Comparison of ENCODE assay signal across 13 cellular contexts in genomic region chrX:134886201-134886600, GRCh38. TPM values are rescaled to one million over a fixed set of nuclear protein-coding genes. Genes with fewer than 3 reads are reported as not detected.
DNase-seq lines count a peak whose midpoint lies in the region; ATAC-seq and TF ChIP-seq lines count a peak whose summit lies in the region.
"Had no signal": no experiment of that assay in that cellular context is flagged by ENCODE, and none has a peak within 500 bp of the region (broad histone marks: within the 10 kb centered on the region; RNA-seq: fewer than 3 reads in every experiment).

No MANE protein-coding gene starts in this region.

- no peaks in the 10 kb centered on the region for H4K20me1 ChIP-seq in PC-3 (ENCODE audit: low read length)

- no peak for TF ChIP-seq CTCF in PC-3 (conservative IDR thresholded peaks at IDR 0.05; ENCODE audit: low read depth, low read length)

- H3K36me3 ChIP-seq in PC-3 (ENCODE audit: low read depth, low read length): no peaks in the 10 kb centered on the region

- H3K9ac ChIP-seq in PC-3 (ENCODE audit: low read length): peak overlapping the region; percentile 75

- no peak for DNase-seq in activated CD8-positive, alpha-beta memory T cell treated with anti-CD3 and anti-CD28 coated beads, Interleukin-2, amount 10 ng/mL, durations not matched to agents 7 days and 5 days
- no peak for DNase-seq in activated CD8-positive, alpha-beta memory T cell treated with anti-CD3 and anti-CD28 coated beads, Interleukin-2, amount 50 U/mL, for 48 hours
- DNase-seq in PC-3 (peak; percentile 89), dermis blood vessel endothelial cell (peak; percentile 1)
- no peak for DNase-seq in stimulated activated effector memory CD8-positive, alpha-beta T cell treated with anti-CD3 and anti-CD28 coated beads, Interleukin-12 subunit alpha, Interleukin-12 subunit beta, amount 100 ng/mL, for 72 hours (ENCODE audit: low spot score in 2 of 2)
- no peak for DNase-seq in stimulated activated CD4-positive, alpha-beta T cell treated with anti-CD3 and anti-CD28 coated beads, Interleukin-4, amount 100 ng/mL, for 4 hours
- DNase-seq: activated CD4-positive, CD25-positive, alpha-beta regulatory T cell treated with anti-CD3 and anti-CD28 coated beads, Interleukin-2, amount 50 U/mL, for 72 hours; body of pancreas; H7; NCI-H2029; nucleus accumbens had no signal

- H3K36me3 Mint-ChIP-seq in activated CD8-positive, alpha-beta memory T cell treated with anti-CD3 and anti-CD28 coated beads, Interleukin-2, amount 10 ng/mL, durations not matched to agents 7 days and 5 days: peaks cover 2% of the 10 kb centered on the region
- H3K36me3 Mint-ChIP-seq in stimulated activated effector memory CD8-positive, alpha-beta T cell treated with anti-CD3 and anti-CD28 coated beads, Interleukin-12 subunit alpha, Interleukin-12 subunit beta, amount 100 ng/mL, for 72 hours: peaks cover 6% of the 10 kb centered on the region

- peaks cover 12% of the 10 kb centered on the region for H3K4me1 Mint-ChIP-seq in activated CD8-positive, alpha-beta memory T cell treated with anti-CD3 and anti-CD28 coated beads, Interleukin-2, amount 10 ng/mL, durations not matched to agents 7 days and 5 days
- no peaks in the 10 kb centered on the region for H3K4me1 Mint-ChIP-seq in stimulated activated effector memory CD8-positive, alpha-beta T cell treated with anti-CD3 and anti-CD28 coated beads, Interleukin-12 subunit alpha, Interleukin-12 subunit beta, amount 100 ng/mL, for 72 hours

- H3K27me3 ChIP-seq in PC-3 (ENCODE audit: low read length): no peaks in the 10 kb centered on the region
- H3K27me3 ChIP-seq: body of pancreas had no signal

- peaks cover 45% of the 10 kb centered on the region for H3K4me1 ChIP-seq in PC-3 (ENCODE audit: insufficient read depth, low read length)
- H3K4me1 ChIP-seq: body of pancreas had no signal

- POLR2A ChIA-PET in PC-3 (lab: Charles Lee; ENCODE audit: unreplicated experiment): no interaction called here

- H3K27ac ChIP-seq in PC-3 (ENCODE audit: low read length): peak overlapping the region; percentile 96
- H3K27ac ChIP-seq: body of pancreas had no signal

- H3K4me3 ChIP-seq in PC-3 (ENCODE audit: low read length): peak overlapping the region; percentile 51; the same call in 1 of the 2 replicates
- H3K4me3 ChIP-seq: body of pancreas had no signal

- CTCF ChIA-PET in activated CD8-positive, alpha-beta memory T cell treated with anti-CD3 and anti-CD28 coated beads, Interleukin-2, amount 10 ng/mL, durations not matched to agents 7 days and 5 days (lab: Charles Lee): no interaction called here
- CTCF ChIA-PET in PC-3 (lab: Charles Lee): no interaction called here

- H3K79me2 ChIP-seq in PC-3 (ENCODE audit: low read length): no peaks in the 10 kb centered on the region

- no TSS peak for BruUV-seq in PC-3 (replicated peaks; lab: Mats Ljungman, UMichigan)

- peak; percentile 30 for ATAC-seq in activated CD8-positive, alpha-beta memory T cell treated with anti-CD3 and anti-CD28 coated beads, Interleukin-2, amount 10 ng/mL, durations not matched to agents 7 days and 5 days
- ATAC-seq in PC-3 (peak; percentile 78), HG02571 (IDR thresholded peaks at IDR 0.05; ENCODE audit: unreplicated experiment) (no peak), GM19463 (IDR thresholded peaks at IDR 0.05; ENCODE audit: unreplicated experiment) (no peak)
- ATAC-seq in stimulated activated effector memory CD8-positive, alpha-beta T cell treated with anti-CD3 and anti-CD28 coated beads, Interleukin-12 subunit alpha, Interleukin-12 subunit beta, amount 100 ng/mL, for 72 hours: peak; percentile 75
- ATAC-seq: body of pancreas had no signal

- H3K9me3 Mint-ChIP-seq in activated CD8-positive, alpha-beta memory T cell treated with anti-CD3 and anti-CD28 coated beads, Interleukin-2, amount 10 ng/mL, durations not matched to agents 7 days and 5 days (ENCODE audit: low read depth): no peaks in the 10 kb centered on the region
- no peaks in the 10 kb centered on the region for H3K9me3 Mint-ChIP-seq in stimulated activated effector memory CD8-positive, alpha-beta T cell treated with anti-CD3 and anti-CD28 coated beads, Interleukin-12 subunit alpha, Interleukin-12 subunit beta, amount 100 ng/mL, for 72 hours

- peak overlapping the region; percentile 81 for H3K4me2 ChIP-seq in PC-3 (ENCODE audit: low read length)

- no peaks in the 10 kb centered on the region for H3K9me3 ChIP-seq in PC-3 (ENCODE audit: low read length)
- H3K9me3 ChIP-seq: body of pancreas had no signal

- H3K27ac Mint-ChIP-seq in activated CD8-positive, alpha-beta memory T cell treated with anti-CD3 and anti-CD28 coated beads, Interleukin-2, amount 10 ng/mL, durations not matched to agents 7 days and 5 days: peak overlapping the region; percentile 9
- H3K27ac Mint-ChIP-seq in stimulated activated effector memory CD8-positive, alpha-beta T cell treated with anti-CD3 and anti-CD28 coated beads, Interleukin-12 subunit alpha, Interleukin-12 subunit beta, amount 100 ng/mL, for 72 hours: peak overlapping the region; percentile 6

- H3K9me2 ChIP-seq in PC-3 (replicated peaks; ENCODE audit: low read length): no peaks in the 10 kb centered on the region

- H2AFZ ChIP-seq in PC-3 (ENCODE audit: low read length): peak overlapping the region; percentile 54

- H3K4me3 Mint-ChIP-seq in activated CD8-positive, alpha-beta memory T cell treated with anti-CD3 and anti-CD28 coated beads, Interleukin-2, amount 10 ng/mL, durations not matched to agents 7 days and 5 days: no peak overlapping the region
- H3K4me3 Mint-ChIP-seq in stimulated activated effector memory CD8-positive, alpha-beta T cell treated with anti-CD3 and anti-CD28 coated beads, Interleukin-12 subunit alpha, Interleukin-12 subunit beta, amount 100 ng/mL, for 72 hours: no peak overlapping the region

- intact Hi-C loops in PC-3 (cut with micrococcal nuclease): loop anchor here (5.0 kb wide), 1 partner anchor 79 kb away; a partner anchor contains a TSS

- peaks cover 6% of the 10 kb centered on the region for H3F3A ChIP-seq in PC-3 (ENCODE audit: low read length, unreplicated experiment)

- no peaks in the 10 kb centered on the region for H3K27me3 Mint-ChIP-seq in activated CD8-positive, alpha-beta memory T cell treated with anti-CD3 and anti-CD28 coated beads, Interleukin-2, amount 10 ng/mL, durations not matched to agents 7 days and 5 days

RNA-seq across cellular contexts. Expression of gene MOSPD1, which starts 28.9 kb away (rescaled TPM):
- total RNA-seq in activated CD8-positive, alpha-beta memory T cell treated with anti-CD3 and anti-CD28 coated beads, Interleukin-2, amount 10 ng/mL, durations not matched to agents 7 days and 5 days: 10 to 100 TPM in 1 of 2 experiments, 1 to 10 TPM in 1; 9.7 to 17.3 TPM
- total RNA-seq in PC-3 (2014; rRNA removed) (16.0 and 27.5 TPM in 2 replicates), dermis blood vessel endothelial cell (28.2 and 41.0 TPM in 2 replicates)

Comparison
In these comparisons a context has a peak if more than half of its experiments do, and no peak if none do; other contexts are left out.
1. ATAC-seq: peak in activated CD8-positive, alpha-beta memory T cell treated with anti-CD3 and anti-CD28 coated beads, Interleukin-2, amount 10 ng/mL, durations not matched to agents 7 days and 5 days (single experiment), PC-3 (single experiment) and stimulated activated effector memory CD8-positive, alpha-beta T cell treated with anti-CD3 and anti-CD28 coated beads, Interleukin-12 subunit alpha, Interleukin-12 subunit beta, amount 100 ng/mL, for 72 hours (single experiment); none in HG02571 (single experiment) and GM19463 (single experiment).
2. DNase-seq: peak in PC-3 (single experiment) and dermis blood vessel endothelial cell (single experiment); none in activated CD8-positive, alpha-beta memory T cell treated with anti-CD3 and anti-CD28 coated beads, Interleukin-2, amount 10 ng/mL, durations not matched to agents 7 days and 5 days (single experiment), activated CD8-positive, alpha-beta memory T cell treated with anti-CD3 and anti-CD28 coated beads, Interleukin-2, amount 50 U/mL, for 48 hours (single experiment), stimulated activated effector memory CD8-positive, alpha-beta T cell treated with anti-CD3 and anti-CD28 coated beads, Interleukin-12 subunit alpha, Interleukin-12 subunit beta, amount 100 ng/mL, for 72 hours (0 of 2) and stimulated activated CD4-positive, alpha-beta T cell treated with anti-CD3 and anti-CD28 coated beads, Interleukin-4, amount 100 ng/mL, for 4 hours (0 of 2).